21 cellular contexts compared by ENCODE assay signal in genomic region chr13:66634384-66634783, GRCh38.
"Had no signal": no experiment of that assay in that cellular context is flagged by ENCODE, and none has a peak within 500 bp of the region (broad histone marks: within the 10 kb centered on the region; RNA-seq: fewer than 3 reads in every experiment).

No MANE protein-coding gene starts in this region.

- DNase-seq: activated CD4-positive, alpha-beta T cell treated with anti-CD3 and anti-CD28 coated beads, Interleukin-2, amount 10 ng/mL, durations not matched to agents 7 days and 5 days; activated CD8-positive, alpha-beta memory T cell treated with anti-CD3 and anti-CD28 coated beads, Interleukin-2, amount 50 U/mL, for 4 hours; activated CD8-positive, alpha-beta T cell treated with anti-CD3 and anti-CD28 coated beads, Interleukin-2, amount 10 ng/mL, durations not matched to agents 7 days and 5 days; activated gamma-delta T cell; activated T-cell treated with anti-CD3 and anti-CD28 coated beads, Interleukin-2, amount 50 U/mL, for 72 hours; adrenal gland; caudate nucleus; endodermal cell; gastrocnemius medialis; head of caudate nucleus; kidney glomerular epithelial cell; lower lobe of right lung; natural killer cell; ovary; spleen; stimulated activated CD4-positive, alpha-beta T cell treated with anti-CD3 and anti-CD28 coated beads, Interleukin-4, amount 100 ng/mL, for 4 hours; testis had no signal

- H3K4me3 ChIP-seq: adrenal gland, gastrocnemius medialis, lower lobe of right lung, ovary, spleen, testis had no signal

- ATAC-seq: activated CD4-positive, CD25-positive, alpha-beta regulatory T cell treated with anti-CD3 and anti-CD28 coated beads, Interleukin-2, amount 50 U/mL, for 24 hours; activated CD8-positive, alpha-beta T cell treated with anti-CD3 and anti-CD28 coated beads, Interleukin-2, amount 10 ng/mL, durations not matched to agents 7 days and 5 days; activated naive CD4-positive, alpha-beta T cell treated with anti-CD3 and anti-CD28 coated beads, Interleukin-2, amount 50 U/mL, for 72 hours; activated T-cell treated with anti-CD3 and anti-CD28 coated beads, Interleukin-2, amount 50 U/mL, for 72 hours; lower lobe of right lung; natural killer cell; sciatic nerve; stimulated activated memory B cell treated with anti-CD40 and anti-IgM and Interleukin-4, amounts not matched to agents 10 μg/mL and 1 μg/mL and 100 μg/mL, for 72 hours had no signal
